In the genomic region with DNA sequence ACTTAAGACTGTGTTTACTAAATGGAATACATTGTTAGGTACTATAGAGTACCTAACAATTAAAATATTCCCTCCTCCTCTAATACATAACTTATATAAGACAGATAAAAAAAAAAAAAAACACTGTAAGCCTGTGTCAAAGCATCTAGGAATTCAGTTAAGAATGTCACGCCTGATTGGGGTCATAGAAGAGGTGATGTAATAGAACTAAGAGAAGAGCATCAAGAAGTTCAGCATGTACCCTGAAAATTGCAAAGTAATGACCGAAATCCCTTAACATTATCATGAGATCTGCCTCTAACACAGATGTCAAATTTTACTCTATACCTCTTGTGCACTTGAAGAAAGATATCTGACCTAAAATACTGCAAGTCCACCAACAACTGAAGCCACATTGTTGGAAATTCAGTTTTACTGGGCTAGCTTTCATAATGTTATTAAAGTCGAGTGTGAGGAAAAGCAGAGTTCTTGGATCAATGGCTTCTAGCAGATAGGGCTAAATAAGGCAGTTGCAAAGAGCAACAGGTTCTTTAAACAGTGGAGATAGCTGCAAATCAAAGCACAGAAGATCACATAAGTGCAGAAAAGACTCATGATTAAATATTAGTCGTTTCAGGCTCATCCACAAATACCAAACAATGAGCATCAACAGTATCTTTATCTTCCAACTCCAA, we compare ENCODE assay signal across 28 cellular contexts.
DNase-seq lines count a peak whose midpoint lies in the region; ATAC-seq, FAIRE-seq and TF ChIP-seq lines count a peak whose summit lies in the region.
"Had no signal": no experiment of that assay in that cellular context is flagged by ENCODE, and none has a peak within 500 bp of the region (broad histone marks: within the 10 kb centered on the region; RNA-seq: fewer than 3 reads in every experiment).

No MANE protein-coding gene starts in this region.

- TF ChIP-seq CTCF in endodermal cell (conservative IDR thresholded peaks at IDR 0.05) (no peak), osteocyte (IDR thresholded peaks at IDR 0.05) (no peak), GM13977 (IDR thresholded peaks at IDR 0.05; ENCODE audit: extremely low read depth, insufficient read depth, missing control alignments) (no peak)

- peak; percentile 81 for FAIRE-seq in RCC 7860 (lab: Jason Lieb, UNC)
- FAIRE-seq: islet of Langerhans had no signal

- peaks cover 68 to 90% (median 78%) of the 10 kb centered on the region in 4 donors for H3K4me1 Mint-ChIP-seq in CD4-positive, CD25-positive, alpha-beta regulatory T cell
- H3K4me1 Mint-ChIP-seq in endodermal cell (peaks cover 71% of the 10 kb centered on the region), osteocyte (ENCODE audit: unreplicated experiment) (peaks cover 83% of the 10 kb centered on the region)

- peak overlapping the region in 3 of 4 donors; percentile 3 to 11 (median 5) for H3K4me3 Mint-ChIP-seq in CD4-positive, CD25-positive, alpha-beta regulatory T cell
- H3K4me3 Mint-ChIP-seq in endodermal cell (no peak overlapping the region), osteocyte (ENCODE audit: unreplicated experiment) (no peak overlapping the region)
- H3K4me3 Mint-ChIP-seq: activated CD8-positive, alpha-beta T cell treated with anti-CD3 and anti-CD28 coated beads, Interleukin-2, amount 10 ng/mL, durations not matched to agents 7 days and 5 days; activated naive CD8-positive, alpha-beta T cell treated with anti-CD3 and anti-CD28 coated beads, Interleukin-2, amount 10 ng/mL, durations not matched to agents 7 days and 5 days; natural killer cell treated with Interleukin-12 subunit alpha and Interleukin-12 subunit beta and Interleukin-15 and Interleukin-18, amount 100 ng/mL, for 72 hours had no signal

- peak overlapping the region in 1 of 3 donors; percentile 47 for H3K27ac Mint-ChIP-seq in CD4-positive, CD25-positive, alpha-beta regulatory T cell
- H3K27ac Mint-ChIP-seq in endodermal cell (peak overlapping the region; percentile 79), osteocyte (ENCODE audit: unreplicated experiment) (peak overlapping the region; percentile 32)
- H3K27ac Mint-ChIP-seq: activated CD8-positive, alpha-beta T cell treated with anti-CD3 and anti-CD28 coated beads, Interleukin-2, amount 10 ng/mL, durations not matched to agents 7 days and 5 days; activated naive CD8-positive, alpha-beta T cell treated with anti-CD3 and anti-CD28 coated beads, Interleukin-2, amount 10 ng/mL, durations not matched to agents 7 days and 5 days; activated T-helper 2 cell treated with anti-CD3 and anti-CD28 coated beads, Interferon-gamma antibody, Interleukin-2, Interleukin-4, amounts not matched to agents 10 μg/mL and 5 μg/mL and 100 μg/mL, durations not matched to agents 14 hours and 24 hours and 36 hours had no signal

- peaks cover 0 to 2% (median 0%) of the 10 kb centered on the region in 7 donors for H3K9me3 Mint-ChIP-seq in CD4-positive, CD25-positive, alpha-beta regulatory T cell
- H3K9me3 Mint-ChIP-seq in endodermal cell (no peaks in the 10 kb centered on the region), osteocyte (ENCODE audit: unreplicated experiment) (no peaks in the 10 kb centered on the region)
- H3K9me3 Mint-ChIP-seq: natural killer cell treated with Interleukin-12 subunit alpha and Interleukin-12 subunit beta and Interleukin-15 and Interleukin-18, amount 100 ng/mL, for 72 hours had no signal

- H3K27me3 Mint-ChIP-seq in CD4-positive, CD25-positive, alpha-beta regulatory T cell: no peaks in the 10 kb centered on the region
- H3K27me3 Mint-ChIP-seq in endodermal cell (ENCODE audit: insufficient read depth) (no peaks in the 10 kb centered on the region), osteocyte (ENCODE audit: unreplicated experiment) (no peaks in the 10 kb centered on the region)
- H3K27me3 Mint-ChIP-seq: activated naive CD8-positive, alpha-beta T cell treated with anti-CD3 and anti-CD28 coated beads, Interleukin-2, amount 10 ng/mL, durations not matched to agents 7 days and 5 days; CD8-positive, alpha-beta memory T cell; natural killer cell treated with Interleukin-12 subunit alpha and Interleukin-12 subunit beta and Interleukin-15 and Interleukin-18, amount 100 ng/mL, for 72 hours had no signal

- no peak overlapping the region for H3K27ac ChIP-seq in CD4-positive, CD25-positive, alpha-beta regulatory T cell (ENCODE audit: insufficient read depth, low read length, poor library complexity, severe bottlenecking)
- no peak overlapping the region for H3K27ac ChIP-seq in endodermal cell (ENCODE audit: low read depth, low read length)
- H3K27ac ChIP-seq: dorsolateral prefrontal cortex, Peyer's patch, SJCRH30 had no signal

- no peak overlapping the region for H3K9ac ChIP-seq in endodermal cell (ENCODE audit: extremely low read depth, low read length, poor library complexity, severe bottlenecking)

- H3K9me3 ChIP-seq in CD4-positive, CD25-positive, alpha-beta regulatory T cell (ENCODE audit: control insufficient read depth in 2 of 2, low read length in 2 of 2): peaks cover 0 to 2% of the 10 kb centered on the region in 2 experiments
- no peaks in the 10 kb centered on the region for H3K9me3 ChIP-seq in endodermal cell (ENCODE audit: control insufficient read depth, low read length)
- H3K9me3 ChIP-seq: HAP-1, Peyer's patch, right atrium auricular region, SJCRH30 had no signal

- peaks cover 21% of the 10 kb centered on the region for H3K4me1 ChIP-seq in CD4-positive, CD25-positive, alpha-beta regulatory T cell (ENCODE audit: control insufficient read depth, insufficient read depth, low read length, poor library complexity, severe bottlenecking)
- H3K4me1 ChIP-seq in endodermal cell (ENCODE audit: control insufficient read depth, insufficient read depth, low read length): no peaks in the 10 kb centered on the region
- H3K4me1 ChIP-seq: SJCRH30 had no signal

- no peak for DNase-seq in CD4-positive, CD25-positive, alpha-beta regulatory T cell
- DNase-seq in RCC 7860 (ENCODE audit: low spot score) (peak; percentile 65), endodermal cell (no peak), osteocyte (ENCODE audit: extremely low spot score, unreplicated experiment) (no peak), GM13977 (ENCODE audit: low spot score) (no peak), DMS53 treated with DMSO at 0.1 percent for 48 hours (lab: John Stamatoyannopoulos, UW; ENCODE audit: unreplicated experiment) (no peak)
- DNase-seq in stimulated activated CD4-positive, alpha-beta T cell treated with anti-CD3 and anti-CD28 coated beads, Interleukin-15, amount 100 ng/mL, for 24 hours: no peak
- DNase-seq: activated CD4-positive, alpha-beta T cell treated with anti-CD3 and anti-CD28 coated beads for 1 hour; activated CD8-positive, alpha-beta T cell treated with anti-CD3 and anti-CD28 coated beads, Interleukin-2, amount 10 ng/mL, durations not matched to agents 7 days and 5 days; activated naive CD8-positive, alpha-beta T cell treated with anti-CD3 and anti-CD28 coated beads, Interleukin-2, amount 10 ng/mL, durations not matched to agents 7 days and 5 days; CD8-positive, alpha-beta memory T cell; central memory CD4-positive, alpha-beta T cell; DMS153; dorsolateral prefrontal cortex; left ventricle myocardium superior; NCI-H1105 treated with DMSO at 0.1 percent for 48 hours; NCI-H1930; NCI-H526; Peyer's patch; SJCRH30; stimulated activated CD4-positive, alpha-beta T cell treated with anti-CD3 and anti-CD28 coated beads, Interleukin-4, amount 100 ng/mL, for 1 hour; T-helper 1 cell had no signal

- H3K4me3 ChIP-seq in CD4-positive, CD25-positive, alpha-beta regulatory T cell (ENCODE audit: low read depth, low read length): no peak overlapping the region
- no peak overlapping the region for H3K4me3 ChIP-seq in endodermal cell (ENCODE audit: low read length)
- H3K4me3 ChIP-seq: dorsolateral prefrontal cortex, HAP-1, Peyer's patch, right atrium auricular region, SJCRH30 had no signal

- peaks cover 2% of the 10 kb centered on the region for H3K36me3 Mint-ChIP-seq in CD4-positive, CD25-positive, alpha-beta regulatory T cell
- H3K36me3 Mint-ChIP-seq in endodermal cell (ENCODE audit: low read depth) (peaks cover 1% of the 10 kb centered on the region), osteocyte (ENCODE audit: unreplicated experiment) (peaks cover 8% of the 10 kb centered on the region)

- in situ Hi-C loops in GM13977 (cut with MboI; ENCODE audit: low pct_unique_long_range_greater_than_20kb, low sequenced_read_pairs, unreplicated experiment): no loop called here

- no peak for ATAC-seq in CD4-positive, CD25-positive, alpha-beta regulatory T cell (ENCODE audit: low read depth in 2 of 2)
- ATAC-seq in GM21447 (IDR thresholded peaks at IDR 0.05; ENCODE audit: unreplicated experiment): no peak
- ATAC-seq: activated CD8-positive, alpha-beta T cell treated with anti-CD3 and anti-CD28 coated beads, Interleukin-2, amount 10 ng/mL, durations not matched to agents 7 days and 5 days; left ventricle myocardium superior; natural killer cell treated with Interleukin-12 subunit alpha and Interleukin-12 subunit beta and Interleukin-15 and Interleukin-18, amount 100 ng/mL, for 72 hours had no signal

- H3K27me3 ChIP-seq in CD4-positive, CD25-positive, alpha-beta regulatory T cell (ENCODE audit: control insufficient read depth, insufficient read depth, low read length): no peaks in the 10 kb centered on the region
- H3K27me3 ChIP-seq in endodermal cell (ENCODE audit: control insufficient read depth, insufficient read depth, low read length, poor library complexity, severe bottlenecking): no peaks in the 10 kb centered on the region
- H3K27me3 ChIP-seq: dorsolateral prefrontal cortex, Peyer's patch, right atrium auricular region, SJCRH30 had no signal

- H3K36me3 ChIP-seq in CD4-positive, CD25-positive, alpha-beta regulatory T cell (ENCODE audit: control insufficient read depth, insufficient read depth, low read length): no peaks in the 10 kb centered on the region
- H3K36me3 ChIP-seq in endodermal cell (ENCODE audit: control insufficient read depth, insufficient read depth, low read length): peaks cover 30% of the 10 kb centered on the region
- H3K36me3 ChIP-seq: HAP-1, Peyer's patch, right atrium auricular region had no signal

- WGBS in endodermal cell (ENCODE audit: insufficient coverage in 1 of 2, insufficient read length in 1 of 2), 2 experiments: 84 to 95% methylated on average over 2 to 4 of the region's 4 CpGs

Comparison
In these comparisons a context has a peak if more than half of its experiments do, and no peak if none do; other contexts are left out.
1. H3K4me3 Mint-ChIP-seq: peak in CD4-positive, CD25-positive, alpha-beta regulatory T cell (3 of 4); none in endodermal cell (single experiment) and osteocyte (single experiment).